21 cellular contexts compared by ENCODE assay signal in genomic region chr3:78134496-78134895, GRCh38.
"Had no signal": no experiment of that assay in that cellular context is flagged by ENCODE, and none has a peak within 500 bp of the region (broad histone marks: within the 10 kb centered on the region; RNA-seq: fewer than 3 reads in every experiment).

No MANE protein-coding gene starts in this region.

- H3K4me3 Mint-ChIP-seq: dendritic cell treated with granulocyte-macrophage colony-stimulating factor and Interleukin-4, amounts not matched to agents 40 ng/mL and 50 ng/mL, for 4 days; effector memory CD8-positive, alpha-beta T cell had no signal

- H3K4me1 ChIP-seq: colonic mucosa, esophagus muscularis mucosa, gastroesophageal sphincter, left lung, lower lobe of right lung had no signal

- H3K4me3 ChIP-seq: colonic mucosa, esophagus muscularis mucosa, gastroesophageal sphincter, heart left ventricle, hepatocyte, left lung, lower lobe of right lung had no signal

- DNase-seq: colonic mucosa; cortex of kidney; effector CD8-positive, alpha-beta T cell; effector memory CD8-positive, alpha-beta T cell; foreskin keratinocyte; heart left ventricle; hypothalamus; left cardiac atrium; left lung; left ventricle myocardium superior; lower lobe of right lung; mesenchymal stem cell; midbrain had no signal

- H3K27me3 Mint-ChIP-seq: dendritic cell treated with granulocyte-macrophage colony-stimulating factor and Interleukin-4, amounts not matched to agents 40 ng/mL and 50 ng/mL, for 4 days; effector memory CD8-positive, alpha-beta T cell had no signal

- H3K79me2 ChIP-seq: hepatocyte had no signal

- H2AFZ ChIP-seq: hepatocyte had no signal

- H3K27ac ChIP-seq: colonic mucosa, esophagus muscularis mucosa, foreskin keratinocyte, gastroesophageal sphincter, heart left ventricle, hepatocyte, left lung, lower lobe of right lung had no signal

- FAIRE-seq: endothelial cell of umbilical vein, frontal cortex, islet of Langerhans, keratinocyte had no signal

- H3K36me3 ChIP-seq: colonic mucosa, esophagus muscularis mucosa, gastroesophageal sphincter, heart left ventricle, left lung, lower lobe of right lung had no signal

- ATAC-seq: effector memory CD8-positive, alpha-beta T cell; foreskin keratinocyte; gastroesophageal sphincter; heart left ventricle; left cardiac atrium; left lung; left ventricle myocardium superior; lower lobe of right lung had no signal

- H3K9me3 ChIP-seq: colonic mucosa, esophagus muscularis mucosa, gastroesophageal sphincter, heart left ventricle, left lung, lower lobe of right lung had no signal

- H3K4me2 ChIP-seq: hepatocyte had no signal

- H3K27ac Mint-ChIP-seq: dendritic cell treated with granulocyte-macrophage colony-stimulating factor and Interleukin-4, amounts not matched to agents 40 ng/mL and 50 ng/mL, for 4 days; effector memory CD8-positive, alpha-beta T cell had no signal

- H3K27me3 ChIP-seq: colonic mucosa, esophagus muscularis mucosa, foreskin keratinocyte, gastroesophageal sphincter, heart left ventricle, hepatocyte, left lung had no signal
